In genomic region chr10:33070101-33070500, GRCh38 we compare ENCODE assay signal across 6 cellular contexts.
"Had no signal": no experiment of that assay in that cellular context is flagged by ENCODE, and none has a peak within 500 bp of the region (broad histone marks: within the 10 kb centered on the region; RNA-seq: fewer than 3 reads in every experiment).

No MANE protein-coding gene starts in this region.

- H3K4me3 ChIP-seq: GM23338, K562 had no signal

- H3K27ac ChIP-seq: HL-60 had no signal

- DNase-seq: H9, HCEC 1CT had no signal

- ATAC-seq: GM23338, HepG2, K562 had no signal

- H3K4me2 ChIP-seq: GM23338 had no signal

- H2AFZ ChIP-seq: GM23338 had no signal
